Comparison of ENCODE assay signal across 8 cellular contexts in genomic region chr9:92669890-92670708, GRCh38. TPM values are rescaled to one million over a fixed set of nuclear protein-coding genes. Genes with fewer than 3 reads are reported as not detected.
DNase-seq lines count a peak whose midpoint lies in the region; ATAC-seq and TF ChIP-seq lines count a peak whose summit lies in the region.

TSS of gene IPPK (minus strand) at chr9:92670131. CDS start at chr9:92669988, 143 bp downstream.

- peak; percentile 99 for DNase-seq in Ammon's horn (ENCODE audit: low spot score)
- DNase-seq in NCI-H460 (ENCODE audit: extremely low read depth, low read depth) = peak; percentile 98
- DNase-seq in activated CD4-positive, alpha-beta T cell treated with anti-CD3 and anti-CD28 coated beads for 1 hour = peak; percentile 97
- DNase-seq in cerebellar nuclear complex (lab: John Stamatoyannopoulos, UW) = peak; percentile 85 to 93
- peak; percentile 99 for DNase-seq in islet precursor cell
- peak; percentile 97 for DNase-seq in stimulated activated CD4-positive, alpha-beta T cell treated with anti-CD3 and anti-CD28 coated beads, Interleukin-12 subunit alpha, Interleukin-12 subunit beta, amount 100 ng/mL, for 4 hours

- ATAC-seq in HG03432 (IDR thresholded peaks at IDR 0.05; ENCODE audit: unreplicated experiment) = peak; percentile 94

- peak; percentile 95 for TF ChIP-seq POLR2A in GM19193 (IDR thresholded peaks at IDR 0.05; ENCODE audit: extremely low read depth, insufficient read depth, insufficient read length)

RNA-seq across cellular contexts. Expression of gene IPPK, which starts in this region (rescaled TPM):
- total RNA-seq in NCI-H460 (2014; rRNA removed; shearing (Covaris generic)) = 16.4 and 17.4 TPM in 2 replicates
- polyA plus RNA-seq in NCI-H460 (2014; cell fraction: nucleus; rRNA removed) = 26.6 and 30.7 TPM in 2 replicates

Comparison
In these comparisons a context has a peak if more than half of its experiments do, and no peak if none do; other contexts are left out.
1. Peak in every context shown above with its lines: DNase-seq and ATAC-seq.